ENCODE assay signal across 1 cellular context in genomic region chr10:34723746-34724145, GRCh38.
TF ChIP-seq lines count a peak whose summit lies in the region.

No MANE protein-coding gene starts in this region.

TF ChIP-seq in GM23338, 12 proteins besides CTCF, POLR2A, EP300 and RAD21 (continued from another document):
- TF ChIP-seq ZNF462 (CRISPR knock-in tag; IDR thresholded peaks at IDR 0.05) (no peak), ETS1 (IDR thresholded peaks at IDR 0.05) (no peak), ZNF114 (CRISPR knock-in tag; IDR thresholded peaks at IDR 0.05) (no peak), JUNB (IDR thresholded peaks at IDR 0.05; ENCODE audit: unreplicated experiment) (no peak)
